ENCODE assay signal across 1 cellular context in genomic region chr18:9614401-9615279, GRCh38.
TF ChIP-seq lines count a peak whose summit lies in the region.

Gene PPP4R1, minus strand, starts transcription at chr18:9614559. Its CDS starts 75 bp downstream, at chr18:9614484.

TF ChIP-seq in WTC11, 78 proteins besides CTCF, POLR2A, EP300 and RAD21 (continued from another document):
- TF ChIP-seq MAX (CRISPR knock-in tag; IDR thresholded peaks at IDR 0.05), result peak; percentile 64; the same call in 1 of the 2 replicates
- no peak for TF ChIP-seq TCF7 (CRISPR knock-in tag; IDR thresholded peaks at IDR 0.05; ENCODE audit: low read depth)
- no peak for TF ChIP-seq NFATC4 (CRISPR knock-in tag; IDR thresholded peaks at IDR 0.05)
- TF ChIP-seq ZNF121 (CRISPR knock-in tag; IDR thresholded peaks at IDR 0.05), result peak; percentile 65; the same call in 1 of the 2 replicates
- no peak; the same call in 1 of the 2 replicates for TF ChIP-seq TEAD1 (CRISPR knock-in tag; IDR thresholded peaks at IDR 0.05)
- TF ChIP-seq OVOL2 (CRISPR knock-in tag; IDR thresholded peaks at IDR 0.05; ENCODE audit: borderline replicate concordance), result no peak
- TF ChIP-seq GABPB1 (CRISPR knock-in tag; IDR thresholded peaks at IDR 0.05), result no peak
- peak; percentile 17; the same call in 1 of the 2 replicates for TF ChIP-seq PRDM15 (CRISPR knock-in tag; IDR thresholded peaks at IDR 0.05)
